ENCODE assay signal across 1 cellular context in the genomic region with DNA sequence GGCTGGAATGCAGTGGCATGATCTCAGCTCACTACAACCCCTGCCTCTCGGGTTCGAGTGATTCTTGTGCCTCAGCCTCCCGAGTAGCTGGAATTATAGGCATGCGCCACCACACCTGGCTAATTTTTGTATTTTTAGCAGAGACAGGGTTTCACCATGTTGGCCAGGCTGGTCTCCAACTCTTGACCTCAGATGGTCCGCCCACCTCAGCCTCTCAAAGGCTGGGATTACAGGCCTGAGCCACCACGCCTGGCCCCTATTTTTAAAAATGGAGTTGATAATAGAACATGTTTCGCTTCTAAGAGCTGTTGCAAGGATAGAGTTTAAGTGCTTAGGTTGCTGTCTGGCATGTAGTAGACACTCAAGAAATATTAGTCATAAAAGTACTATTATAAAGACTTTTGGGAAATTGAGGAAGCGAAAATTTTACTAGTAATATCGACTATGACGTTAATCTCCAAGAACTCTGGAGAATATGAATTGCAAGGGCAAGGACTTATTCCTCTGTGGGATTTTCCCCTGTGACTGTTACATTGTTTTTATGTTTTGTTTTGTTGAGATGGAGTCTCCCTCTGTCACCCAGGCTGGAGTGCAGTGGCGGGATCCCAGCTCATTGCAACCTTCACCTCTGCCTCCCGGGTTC.
TF ChIP-seq lines count a peak whose summit lies in the region.

No MANE protein-coding gene starts in this region.

TF ChIP-seq in HepG2, 621 proteins besides CTCF, POLR2A, EP300 and RAD21:
- no peak for TF ChIP-seq ZNF333 (CRISPR knock-in tag; IDR thresholded peaks at IDR 0.05; ENCODE audit: borderline replicate concordance)
- TF ChIP-seq FOXK1 (CRISPR knock-in tag; IDR thresholded peaks at IDR 0.05; ENCODE audit: borderline replicate concordance, low read depth), result no peak
- TF ChIP-seq, protein P1, sequence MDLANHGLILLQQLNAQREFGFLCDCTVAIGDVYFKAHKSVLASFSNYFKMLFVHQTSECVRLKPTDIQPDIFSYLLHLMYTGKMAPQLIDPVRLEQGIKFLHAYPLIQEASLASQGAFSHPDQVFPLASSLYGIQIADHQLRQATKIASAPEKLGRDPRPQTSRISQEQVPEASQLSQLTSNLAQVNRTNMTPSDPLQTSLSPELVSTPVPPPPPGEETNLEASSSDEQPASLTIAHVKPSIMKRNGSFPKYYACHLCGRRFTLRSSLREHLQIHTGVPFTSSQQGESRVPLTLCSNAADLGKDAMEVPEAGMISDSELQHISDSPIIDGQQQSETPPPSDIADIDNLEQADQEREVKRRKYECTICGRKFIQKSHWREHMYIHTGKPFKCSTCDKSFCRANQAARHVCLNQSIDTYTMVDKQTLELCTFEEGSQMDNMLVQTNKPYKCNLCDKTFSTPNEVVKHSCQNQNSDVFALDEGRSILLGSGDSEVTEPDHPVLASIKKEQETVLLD (CRISPR knock-in tag; IDR thresholded peaks at IDR 0.05; ENCODE audit: low read depth), result no peak
- TF ChIP-seq ZNF484 (CRISPR knock-in tag; IDR thresholded peaks at IDR 0.05; ENCODE audit: borderline replicate concordance, low read depth), result no peak
- TF ChIP-seq SOX5 (CRISPR knock-in tag; IDR thresholded peaks at IDR 0.05; ENCODE audit: borderline replicate concordance), result no peak
- TF ChIP-seq SMARCE1 (IDR thresholded peaks at IDR 0.05; ENCODE audit: borderline replicate concordance), result no peak
- no peak for TF ChIP-seq ZNF543 (CRISPR knock-in tag; IDR thresholded peaks at IDR 0.05)
- no peak for TF ChIP-seq FOXA3 (CRISPR knock-in tag; IDR thresholded peaks at IDR 0.05)
- no peak for TF ChIP-seq ZNF136 (CRISPR knock-in tag; IDR thresholded peaks at IDR 0.05; ENCODE audit: low read depth)
- no peak for TF ChIP-seq NR2C2 (CRISPR knock-in tag; IDR thresholded peaks at IDR 0.05; ENCODE audit: borderline replicate concordance)
- no peak for TF ChIP-seq ZNF598 (CRISPR knock-in tag; IDR thresholded peaks at IDR 0.05; ENCODE audit: borderline replicate concordance)
- TF ChIP-seq ZC3H4 (CRISPR knock-in tag; IDR thresholded peaks at IDR 0.05; ENCODE audit: borderline replicate concordance), result no peak
- TF ChIP-seq FOSL1 (CRISPR knock-in tag; IDR thresholded peaks at IDR 0.05; ENCODE audit: borderline replicate concordance), result no peak
- no peak for TF ChIP-seq SP1 (IDR thresholded peaks at IDR 0.05)
- TF ChIP-seq SP1 (CRISPR knock-in tag; IDR thresholded peaks at IDR 0.05), result no peak
- no peak for TF ChIP-seq ZNF230 (CRISPR knock-in tag; IDR thresholded peaks at IDR 0.05)
- TF ChIP-seq, protein P2, sequence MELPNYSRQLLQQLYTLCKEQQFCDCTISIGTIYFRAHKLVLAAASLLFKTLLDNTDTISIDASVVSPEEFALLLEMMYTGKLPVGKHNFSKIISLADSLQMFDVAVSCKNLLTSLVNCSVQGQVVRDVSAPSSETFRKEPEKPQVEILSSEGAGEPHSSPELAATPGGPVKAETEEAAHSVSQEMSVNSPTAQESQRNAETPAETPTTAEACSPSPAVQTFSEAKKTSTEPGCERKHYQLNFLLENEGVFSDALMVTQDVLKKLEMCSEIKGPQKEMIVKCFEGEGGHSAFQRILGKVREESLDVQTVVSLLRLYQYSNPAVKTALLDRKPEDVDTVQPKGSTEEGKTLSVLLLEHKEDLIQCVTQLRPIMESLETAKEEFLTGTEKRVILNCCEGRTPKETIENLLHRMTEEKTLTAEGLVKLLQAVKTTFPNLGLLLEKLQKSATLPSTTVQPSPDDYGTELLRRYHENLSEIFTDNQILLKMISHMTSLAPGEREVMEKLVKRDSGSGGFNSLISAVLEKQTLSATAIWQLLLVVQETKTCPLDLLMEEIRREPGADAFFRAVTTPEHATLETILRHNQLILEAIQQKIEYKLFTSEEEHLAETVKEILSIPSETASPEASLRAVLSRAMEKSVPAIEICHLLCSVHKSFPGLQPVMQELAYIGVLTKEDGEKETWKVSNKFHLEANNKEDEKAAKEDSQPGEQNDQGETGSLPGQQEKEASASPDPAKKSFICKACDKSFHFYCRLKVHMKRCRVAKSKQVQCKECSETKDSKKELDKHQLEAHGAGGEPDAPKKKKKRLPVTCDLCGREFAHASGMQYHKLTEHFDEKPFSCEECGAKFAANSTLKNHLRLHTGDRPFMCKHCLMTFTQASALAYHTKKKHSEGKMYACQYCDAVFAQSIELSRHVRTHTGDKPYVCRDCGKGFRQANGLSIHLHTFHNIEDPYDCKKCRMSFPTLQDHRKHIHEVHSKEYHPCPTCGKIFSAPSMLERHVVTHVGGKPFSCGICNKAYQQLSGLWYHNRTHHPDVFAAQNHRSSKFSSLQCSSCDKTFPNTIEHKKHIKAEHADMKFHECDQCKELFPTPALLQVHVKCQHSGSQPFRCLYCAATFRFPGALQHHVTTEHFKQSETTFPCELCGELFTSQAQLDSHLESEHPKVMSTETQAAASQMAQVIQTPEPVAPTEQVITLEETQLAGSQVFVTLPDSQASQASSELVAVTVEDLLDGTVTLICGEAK (IDR thresholded peaks at IDR 0.05), result no peak
- TF ChIP-seq, protein P2 (CRISPR knock-in tag; IDR thresholded peaks at IDR 0.05), result no peak
- TF ChIP-seq, protein P3, sequence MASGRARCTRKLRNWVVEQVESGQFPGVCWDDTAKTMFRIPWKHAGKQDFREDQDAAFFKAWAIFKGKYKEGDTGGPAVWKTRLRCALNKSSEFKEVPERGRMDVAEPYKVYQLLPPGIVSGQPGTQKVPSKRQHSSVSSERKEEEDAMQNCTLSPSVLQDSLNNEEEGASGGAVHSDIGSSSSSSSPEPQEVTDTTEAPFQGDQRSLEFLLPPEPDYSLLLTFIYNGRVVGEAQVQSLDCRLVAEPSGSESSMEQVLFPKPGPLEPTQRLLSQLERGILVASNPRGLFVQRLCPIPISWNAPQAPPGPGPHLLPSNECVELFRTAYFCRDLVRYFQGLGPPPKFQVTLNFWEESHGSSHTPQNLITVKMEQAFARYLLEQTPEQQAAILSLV (CRISPR knock-in tag; IDR thresholded peaks at IDR 0.05; ENCODE audit: borderline replicate concordance), result no peak
- TF ChIP-seq SRSF1 (optimal IDR thresholded peaks at IDR 0.05; ENCODE audit: low read depth, low read length), result no peak
- TF ChIP-seq ATF1 (CRISPR knock-in tag; IDR thresholded peaks at IDR 0.05), result no peak
TF ChIP-seq in HepG2: peak in this region for 0.
